ENCODE assay signal across 24 cellular contexts in the genomic region with DNA sequence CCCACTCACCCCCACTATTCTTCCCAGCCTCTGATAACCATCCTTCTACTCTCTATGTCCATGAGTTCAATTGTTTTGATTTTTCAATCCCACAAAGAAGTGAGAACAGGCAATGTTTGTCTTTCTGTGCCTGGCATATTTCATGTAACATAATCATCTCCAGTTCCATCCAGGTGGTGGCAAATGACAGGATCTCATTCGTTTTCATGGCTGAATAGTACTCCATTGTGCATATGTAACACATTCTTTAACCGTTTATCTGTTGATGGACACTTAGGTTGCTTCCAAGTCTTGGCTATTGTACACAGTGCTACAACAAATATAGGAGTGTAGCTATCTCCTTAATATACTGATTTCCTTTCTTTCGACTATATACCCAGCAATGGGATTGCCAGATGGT.
"Had no signal": no experiment of that assay in that cellular context is flagged by ENCODE, and none has a peak within 500 bp of the region (broad histone marks: within the 10 kb centered on the region; RNA-seq: fewer than 3 reads in every experiment).

No MANE protein-coding gene starts in this region.

- H3K36me3 ChIP-seq: left ventricle myocardium inferior, ovary, right atrium auricular region, right lobe of liver, tibial nerve, uterus had no signal

- H3K4me1 ChIP-seq: right lobe of liver, uterus had no signal

- H3K4me3 Mint-ChIP-seq: mesothelial cell of epicardium; naive B cell; natural killer cell; nephron progenitor cell; stimulated activated memory B cell treated with anti-CD40 and anti-IgM and Interleukin-4, amounts not matched to agents 10 μg/mL and 1 μg/mL and 100 μg/mL, for 72 hours; stimulated activated naive CD8-positive, alpha-beta T cell treated with anti-CD3 and anti-CD28 coated beads, Interleukin-15, amount 100 ng/mL, for 72 hours; type B pancreatic cell had no signal

- DNase-seq: islet precursor cell; left ventricle myocardium inferior; mesendoderm; naive B cell; natural killer cell; nephron progenitor cell; ovary; right lobe of liver; stimulated activated CD4-positive, alpha-beta T cell treated with anti-CD3 and anti-CD28 coated beads, Interleukin-1b, Interleukin-23, amount 100 ng/mL, for 48 hours; stimulated activated CD4-positive, alpha-beta T cell treated with anti-CD3 and anti-CD28 coated beads, Interleukin-2, amount 100 ng/mL, for 48 hours; stimulated activated CD4-positive, alpha-beta T cell treated with anti-CD3 and anti-CD28 coated beads, Interleukin-4, amount 100 ng/mL, for 4 hours; stimulated activated CD8-positive, alpha-beta memory T cell treated with anti-CD3 and anti-CD28 coated beads, Interleukin-4, amount 100 ng/mL, for 48 hours; stimulated activated naive CD4-positive, alpha-beta T cell treated with Interleukin-2 at 50 U/mL for 16 hours; stimulated activated naive CD8-positive, alpha-beta T cell treated with anti-CD3 and anti-CD28 coated beads, Interleukin-15, amount 100 ng/mL, for 72 hours; substantia nigra; uterus had no signal

- H3K27ac Mint-ChIP-seq: mesothelial cell of epicardium; naive B cell; natural killer cell; nephron progenitor cell; progenitor cell of endocrine pancreas; stimulated activated memory B cell treated with anti-CD40 and anti-IgM and Interleukin-4, amounts not matched to agents 10 μg/mL and 1 μg/mL and 100 μg/mL, for 72 hours; stimulated activated naive CD8-positive, alpha-beta T cell treated with anti-CD3 and anti-CD28 coated beads, Interleukin-15, amount 100 ng/mL, for 72 hours; type B pancreatic cell had no signal

- H3K36me3 Mint-ChIP-seq: mesothelial cell of epicardium; naive B cell; natural killer cell; stimulated activated memory B cell treated with anti-CD40 and anti-IgM and Interleukin-4, amounts not matched to agents 10 μg/mL and 1 μg/mL and 100 μg/mL, for 72 hours had no signal

- H3K4me2 ChIP-seq: smooth muscle cell had no signal

- H3K27me3 Mint-ChIP-seq: naive B cell had no signal

- H3K4me1 Mint-ChIP-seq: mesothelial cell of epicardium; naive B cell; natural killer cell; stimulated activated memory B cell treated with anti-CD40 and anti-IgM and Interleukin-4, amounts not matched to agents 10 μg/mL and 1 μg/mL and 100 μg/mL, for 72 hours; stimulated activated naive CD8-positive, alpha-beta T cell treated with anti-CD3 and anti-CD28 coated beads, Interleukin-15, amount 100 ng/mL, for 72 hours had no signal

- H3K27ac ChIP-seq: ovary, right lobe of liver, tibial nerve, uterus had no signal

- ATAC-seq: natural killer cell; stimulated activated memory B cell treated with anti-CD40 and anti-IgM and Interleukin-4, amounts not matched to agents 10 μg/mL and 1 μg/mL and 100 μg/mL, for 72 hours; stimulated activated naive CD8-positive, alpha-beta T cell treated with anti-CD3 and anti-CD28 coated beads, Interleukin-15, amount 100 ng/mL, for 72 hours had no signal

- H3K9me3 Mint-ChIP-seq: stimulated activated memory B cell treated with anti-CD40 and anti-IgM and Interleukin-4, amounts not matched to agents 10 μg/mL and 1 μg/mL and 100 μg/mL, for 72 hours; stimulated activated naive CD8-positive, alpha-beta T cell treated with anti-CD3 and anti-CD28 coated beads, Interleukin-15, amount 100 ng/mL, for 72 hours had no signal

- H3K4me3 ChIP-seq: left ventricle myocardium inferior, lung, ovary, right atrium auricular region, right lobe of liver, smooth muscle cell, tibial nerve, uterus had no signal

- H3K27me3 ChIP-seq: ovary, right atrium auricular region, right lobe of liver, tibial nerve, uterus had no signal
